8 cellular contexts compared by ENCODE assay signal in genomic region chr10:97714401-97715258, GRCh38. TPM values are rescaled to one million over a fixed set of nuclear protein-coding genes. Genes with fewer than 3 reads are reported as not detected.
DNase-seq lines count a peak whose midpoint lies in the region; ATAC-seq, FAIRE-seq and TF ChIP-seq lines count a peak whose summit lies in the region.

No MANE protein-coding gene starts in this region.

- ATAC-seq in GM19467 (IDR thresholded peaks at IDR 0.05; ENCODE audit: unreplicated experiment) (peak; percentile 26), GM19397 (IDR thresholded peaks at IDR 0.05; ENCODE audit: unreplicated experiment) (no peak)

- H3K27me3 ChIP-seq in esophagus (ENCODE audit: control insufficient read depth in 1 of 2, insufficient read depth in 2 of 2, low read length in 2 of 2) = no peaks in the 10 kb centered on the region
- no peaks in the 10 kb centered on the region for H3K27me3 ChIP-seq in muscle layer of colon (ENCODE audit: control insufficient read depth in 1 of 2, insufficient read depth in 2 of 2, low read length in 2 of 2)

- H3K9ac ChIP-seq in muscle layer of colon (ENCODE audit: low read length) = peak overlapping the region; percentile 98

- peak; percentile 13 for FAIRE-seq in HTR-8/SVneo (lab: Jason Lieb, UNC)

- DNase-seq in DMS53 treated with DMSO at 0.1 percent for 48 hours (lab: John Stamatoyannopoulos, UW; ENCODE audit: unreplicated experiment) (peak; percentile 15), HTR-8/SVneo (ENCODE audit: insufficient read length, low spot score) (peak; percentile 81), NCI-H1092 treated with DMSO at 0.1 percent for 48 hours (lab: John Stamatoyannopoulos, UW) (no peak)

- H3K36me3 ChIP-seq in esophagus (ENCODE audit: control insufficient read depth in 2 of 2, insufficient read depth in 2 of 2, low read length in 1 of 2) (no peaks in the 10 kb centered on the region), muscle layer of colon (ENCODE audit: insufficient read depth, low read length) (peaks cover 39% of the 10 kb centered on the region)

- TF ChIP-seq CTCF in VCaP (conservative IDR thresholded peaks at IDR 0.05) = peak; percentile 3; the same call in 1 of the 2 replicates

- H3K4me1 ChIP-seq in esophagus (ENCODE audit: control insufficient read depth in 2 of 2, insufficient read depth in 2 of 2, low read length in 1 of 2) = peaks cover 2 to 18% of the 10 kb centered on the region in 2 donors
- peaks cover 60% of the 10 kb centered on the region for H3K4me1 ChIP-seq in muscle layer of colon (ENCODE audit: insufficient read depth, low read length)

- H3K4me3 ChIP-seq in esophagus (ENCODE audit: low read depth in 1 of 2, low read length in 2 of 2) = peak overlapping the region; percentile 52 to 62
- H3K4me3 ChIP-seq in muscle layer of colon (ENCODE audit: low read depth in 1 of 2, low read length in 2 of 2) = peak overlapping the region; percentile 81 to 94

- WGBS in esophagus, 2 donors = 3% methylated on average over 71 to 74 of the region's 74 CpGs

- H3K27ac ChIP-seq in VCaP (peak overlapping the region; percentile 94), esophagus (ENCODE audit: low read depth in 2 of 2, low read length in 1 of 2) (peak overlapping the region; percentile 94 to 98), muscle layer of colon (ENCODE audit: low read depth, low read length) (peak overlapping the region; percentile 96)

- H3K9me3 ChIP-seq in esophagus (ENCODE audit: control insufficient read depth in 2 of 2, insufficient read depth in 1 of 2, low read depth in 1 of 2, low read length in 1 of 2) (no peaks in the 10 kb centered on the region), muscle layer of colon (ENCODE audit: low read length) (no peaks in the 10 kb centered on the region)

RNA-seq across cellular contexts. Expression of gene MARVELD1, which starts 1.1 kb away (rescaled TPM):
- 1 to 10 TPM; 6.4 to 9.6 TPM for polyA plus RNA-seq in esophagus

RNA-seq across cellular contexts. Expression of gene ZFYVE27, which starts 22.3 kb away (rescaled TPM):
- polyA plus RNA-seq in esophagus = 10 to 100 TPM in 1 of 2 donors, 1 to 10 TPM in 1; 9.6 to 14.3 TPM

RNA-seq across cellular contexts. Expression of gene AVPI1, which starts 27.6 kb away (rescaled TPM):
- polyA plus RNA-seq in esophagus = 10 to 100 TPM in 1 of 2 donors, 1 to 10 TPM in 1; 9.8 to 15.3 TPM

RNA-seq across cellular contexts. Expression of gene SFRP5, which starts 57.2 kb away (rescaled TPM):
- polyA plus RNA-seq in esophagus = under 1 TPM; 0.65 to 0.88 TPM
